ENCODE assay signal across 18 cellular contexts in genomic region chr2:51662187-51662586, GRCh38.
"Had no signal": no experiment of that assay in that cellular context is flagged by ENCODE, and none has a peak within 500 bp of the region (broad histone marks: within the 10 kb centered on the region; RNA-seq: fewer than 3 reads in every experiment).

No MANE protein-coding gene starts in this region.

- H3K9me3 ChIP-seq: esophagus squamous epithelium, gastroesophageal sphincter, mucosa of descending colon, neutrophil, psoas muscle, right lobe of liver, testis, tibial nerve, upper lobe of right lung had no signal

- H3K27ac ChIP-seq: esophagus squamous epithelium, gastroesophageal sphincter, neutrophil, psoas muscle, right lobe of liver, testis, tibial nerve, upper lobe of right lung had no signal

- H3K36me3 ChIP-seq: esophagus squamous epithelium, gastroesophageal sphincter, neutrophil, right lobe of liver, tibial nerve, upper lobe of right lung had no signal

- DNase-seq: cerebellar nuclear complex; esophagus squamous epithelium; foreskin fibroblast; glutamatergic neuron; left colon; mucosa of descending colon; naive thymus-derived CD8-positive, alpha-beta T cell; psoas muscle; retina; right lobe of liver; stimulated activated CD4-positive, alpha-beta T cell treated with anti-CD3 and anti-CD28 coated beads, Interleukin-1b, Interleukin-23, amount 100 ng/mL, for 48 hours; stimulated activated CD4-positive, alpha-beta T cell treated with anti-CD3 and anti-CD28 coated beads, Interleukin-4, amount 100 ng/mL, for 24 hours; stimulated activated naive CD8-positive, alpha-beta T cell treated with anti-CD3 and anti-CD28 coated beads, Interleukin-15, amount 100 ng/mL, for 72 hours; testis; upper lobe of right lung had no signal

- H3K27me3 ChIP-seq: esophagus squamous epithelium, gastroesophageal sphincter, neutrophil, right lobe of liver, testis, tibial nerve, upper lobe of right lung had no signal

- H3K4me3 ChIP-seq: esophagus squamous epithelium, gastroesophageal sphincter, mucosa of descending colon, psoas muscle, right lobe of liver, testis, tibial nerve, upper lobe of right lung had no signal

- H3K4me1 ChIP-seq: esophagus squamous epithelium, gastroesophageal sphincter, psoas muscle, right lobe of liver, testis, tibial nerve, upper lobe of right lung had no signal
